ENCODE assay signal across 19 cellular contexts in genomic region chr2:45220227-45220626, GRCh38.
A peak's percentile ranks its signal among the peaks of the same experiment; 100 is the strongest.
DNase-seq lines count a peak whose midpoint lies in the region; ATAC-seq and TF ChIP-seq lines count a peak whose summit lies in the region.
"Had no signal": no experiment of that assay in that cellular context is flagged by ENCODE, and none has a peak within 500 bp of the region (broad histone marks: within the 10 kb centered on the region; RNA-seq: fewer than 3 reads in every experiment).

No MANE protein-coding gene starts in this region.

- no peak overlapping the region for H4K5ac ChIP-seq in IMR-90 (ENCODE audit: low read depth, low read length)

- peak overlapping the region in 4 of 11 experiments; percentile 40 to 51 (median 45); a peak in 6 of 22 replicates for H3K9ac ChIP-seq in BLaER1 treated with 17β-estradiol and CSF1 and Interleukin-3, amounts not matched to agents 10 nM and 100 nM
- H3K9ac ChIP-seq in IMR-90 (ENCODE audit: low read depth, low read length) = no peak overlapping the region

- no peak overlapping the region for H3K23ac ChIP-seq in IMR-90 (ENCODE audit: low read depth, low read length)

- no peak overlapping the region for H4K8ac ChIP-seq in IMR-90 (ENCODE audit: low read depth in 2 of 2, low read length in 2 of 2)

- H3K18ac ChIP-seq in IMR-90 (ENCODE audit: low read depth, low read length) = no peak overlapping the region

- peak overlapping the region in 2 of 10 experiments; percentile 17 to 27; a peak in 3 of 20 replicates for H3K4me3 ChIP-seq in BLaER1 treated with 17β-estradiol and CSF1 and Interleukin-3, amounts not matched to agents 10 nM and 100 nM
- H3K4me3 ChIP-seq in IMR-90 (ENCODE audit: insufficient read depth, low read depth, low read length) = no peak overlapping the region
- no peak overlapping the region for H3K4me3 ChIP-seq in mucosa of descending colon
- H3K4me3 ChIP-seq: gastroesophageal sphincter, GM12878 had no signal

- CTCF ChIA-PET in IMR-90 (lab: Yijun Ruan, JAX) = no interaction called here

- peaks cover 0 to 14% (median 0%) of the 10 kb centered on the region in 11 experiments; a peak in 2 of 22 replicates for H3K27me3 ChIP-seq in BLaER1 treated with 17β-estradiol and CSF1 and Interleukin-3, amounts not matched to agents 10 nM and 100 nM
- H3K27me3 ChIP-seq in IMR-90 (ENCODE audit: control insufficient read depth, insufficient read depth, low read length) = peaks cover 51% of the 10 kb centered on the region

- H3K27ac ChIP-seq in BLaER1 treated with 17β-estradiol and CSF1 and Interleukin-3, amounts not matched to agents 10 nM and 100 nM = peak overlapping the region in 6 of 11 experiments; percentile 21 to 79 (median 64); a peak in 11 of 22 replicates
- H3K27ac ChIP-seq in IMR-90 (ENCODE audit: insufficient read depth, low read length) = no peak overlapping the region
- H3K27ac ChIP-seq: gastroesophageal sphincter had no signal

- H2BK20ac ChIP-seq in IMR-90 (ENCODE audit: low read depth, low read length) = no peak overlapping the region

- ATAC-seq in IMR-90 (ENCODE audit: low read depth) (no peak), mucosa of descending colon (peak; percentile 68)
- ATAC-seq: gastroesophageal sphincter, GM12878 had no signal

- DNase-seq in IMR-90 = no peak
- peak; percentile 81 for DNase-seq in NCI-H69 (lab: John Stamatoyannopoulos, UW)
- peak in 2 of 3 donors; percentile 8 to 31 for DNase-seq in mucosa of descending colon
- no peak for DNase-seq in NCI-H1436 (lab: John Stamatoyannopoulos, UW)
- no peak for DNase-seq in NCI-H526 (lab: John Stamatoyannopoulos, UW)
- DNase-seq in NCI-H1105 (lab: John Stamatoyannopoulos, UW) = no peak
- DNase-seq in stimulated activated CD4-positive, alpha-beta T cell treated with anti-CD3 and anti-CD28 coated beads, Interleukin-2, amount 100 ng/mL, for 24 hours = no peak
- DNase-seq: activated CD8-positive, alpha-beta memory T cell treated with anti-CD3 and anti-CD28 coated beads for 24 hours; amniotic stem cell; cerebellar nuclear complex; H9; mesenchymal stem cell; NCI-H1105 treated with DMSO at 0.1 percent for 48 hours; nucleus accumbens; small intestine; stimulated activated naive CD4-positive, alpha-beta T cell had no signal

- H3K9me3 ChIP-seq in BLaER1 treated with 17β-estradiol and CSF1 and Interleukin-3, amounts not matched to agents 10 nM and 100 nM (replicated peaks in 1 of 11) = peaks cover 3 to 31% (median 23%) of the 10 kb centered on the region in 11 experiments; a peak in 21 of 22 replicates
- H3K9me3 ChIP-seq in IMR-90 (ENCODE audit: control insufficient read depth, insufficient read depth, low read length) = peaks cover 5% of the 10 kb centered on the region; the same call in 1 of the 2 replicates
- H3K9me3 ChIP-seq in mucosa of descending colon = no peaks in the 10 kb centered on the region

- H3K36me3 ChIP-seq in BLaER1 treated with 17β-estradiol and CSF1 and Interleukin-3, amounts not matched to agents 10 nM and 100 nM = peaks cover 0 to 7% (median 0%) of the 10 kb centered on the region in 11 experiments; a peak in 2 of 22 replicates
- H3K36me3 ChIP-seq in IMR-90 (ENCODE audit: control insufficient read depth, insufficient read depth, low read length) (no peaks in the 10 kb centered on the region), mucosa of descending colon (ENCODE audit: low read depth) (no peaks in the 10 kb centered on the region)
- H3K36me3 ChIP-seq: gastroesophageal sphincter had no signal

- peaks cover 28 to 67% (median 63%) of the 10 kb centered on the region in 10 experiments for H3K4me1 ChIP-seq in BLaER1 treated with 17β-estradiol and CSF1 and Interleukin-3, amounts not matched to agents 10 nM and 100 nM
- H3K4me1 ChIP-seq in IMR-90 (ENCODE audit: control insufficient read depth, insufficient read depth, low read length) (no peaks in the 10 kb centered on the region), mucosa of descending colon (ENCODE audit: low read depth) (no peaks in the 10 kb centered on the region)
- H3K4me1 ChIP-seq: gastroesophageal sphincter had no signal

- no peak overlapping the region for H3K14ac ChIP-seq in IMR-90 (replicated peaks; ENCODE audit: low read depth, low read length)

- H3K56ac ChIP-seq in IMR-90 (ENCODE audit: extremely low read depth, insufficient read depth, low read length) = no peak overlapping the region

- POLR2A ChIA-PET in IMR-90 (lab: Charles Lee; ENCODE audit: unreplicated experiment) = no interaction called here

- in situ Hi-C loops in IMR-90 (cut with MboI; ENCODE audit: low sequenced_read_pairs) = no loop called here

- no peak for TF ChIP-seq RAD21 in IMR-90 (IDR thresholded peaks at IDR 0.05; ENCODE audit: low read length)

- no peak overlapping the region for H4K91ac ChIP-seq in IMR-90 (ENCODE audit: insufficient read depth, low read depth, low read length)

- H2BK5ac ChIP-seq in IMR-90 (ENCODE audit: low read depth, low read length, poor library complexity, severe bottlenecking) = no peak overlapping the region

- no peak for TF ChIP-seq CTCF in IMR-90 (conservative IDR thresholded peaks at IDR 0.05; ENCODE audit: low read depth, low read length)
- no peak for TF ChIP-seq CTCF in mucosa of descending colon (IDR thresholded peaks at IDR 0.05)

- H2AK5ac ChIP-seq in IMR-90 (ENCODE audit: low read depth, low read length) = no peak overlapping the region

- H2AK9ac ChIP-seq in IMR-90 (replicated peaks; ENCODE audit: low read depth, low read length, poor library complexity) = no peak overlapping the region

- H2BK15ac ChIP-seq in IMR-90 (ENCODE audit: low read depth, low read length) = no peak overlapping the region

- TF ChIP-seq POLR2A in IMR-90 (IDR thresholded peaks at IDR 0.05; ENCODE audit: low read depth, low read length) = no peak

- H3K9me1 ChIP-seq in IMR-90 (ENCODE audit: insufficient read depth, low read length) = no peaks in the 10 kb centered on the region; the same call in 1 of the 2 replicates

- intact Hi-C loops in IMR-90 (cut with micrococcal nuclease) (no loop called here), mucosa of descending colon (cut with DNase I, micrococcal nuclease) (no loop called here)

- BruUV-seq in IMR-90 (replicated peaks; lab: Mats Ljungman, UMichigan) = no TSS peak

- whole genome bisulfite sequencing in IMR-90 (ENCODE audit: extremely low coverage in 2 of 2, insufficient read length in 1 of 2), 2 experiments = 86% methylated on average over 1 of the region's 8 CpGs; no CpG with 5 or more reads in 1 of the 2 experiments

- no peaks in the 10 kb centered on the region for H3K79me1 ChIP-seq in IMR-90 (ENCODE audit: low read depth in 1 of 2, low read length in 2 of 2)

- peak overlapping the region; percentile 23 for H2AFZ ChIP-seq in IMR-90 (replicated peaks; ENCODE audit: low read length, poor library complexity)

- dilution Hi-C loops in IMR-90 (cut with HindIII; ENCODE audit: low sequenced_read_pairs, unreplicated experiment) = no loop called here

- no peak overlapping the region for H3K4ac ChIP-seq in IMR-90 (ENCODE audit: low read depth, low read length)

- no peaks in the 10 kb centered on the region for H4K20me1 ChIP-seq in BLaER1 treated with 17β-estradiol and CSF1 and Interleukin-3, amounts not matched to agents 10 nM and 100 nM
- no peaks in the 10 kb centered on the region; the same call in 1 of the 2 replicates for H4K20me1 ChIP-seq in IMR-90 (ENCODE audit: insufficient read depth, low read length)

- peak overlapping the region; percentile 59 to 95 (median 86) for H3K4me2 ChIP-seq in BLaER1 treated with 17β-estradiol and CSF1 and Interleukin-3, amounts not matched to agents 10 nM and 100 nM
- no peak overlapping the region for H3K4me2 ChIP-seq in IMR-90 (ENCODE audit: low read depth, low read length)

- no peak overlapping the region for H2BK120ac ChIP-seq in IMR-90 (ENCODE audit: low read depth, low read length)

TF ChIP-seq in IMR-90, 13 proteins besides CTCF, POLR2A, EP300 and RAD21:
- TF ChIP-seq RFX5 (IDR thresholded peaks at IDR 0.05; ENCODE audit: low read depth, low read length) = no peak
- TF ChIP-seq FOS (IDR thresholded peaks at IDR 0.05; ENCODE audit: low read depth, low read length) = no peak
- TF ChIP-seq NFE2L2 (IDR thresholded peaks at IDR 0.05; ENCODE audit: low read depth, low read length) = no peak
- no peak for TF ChIP-seq ELK1 (IDR thresholded peaks at IDR 0.05; ENCODE audit: borderline replicate concordance, low read depth, low read length)
- no peak for TF ChIP-seq MXI1 (IDR thresholded peaks at IDR 0.05; ENCODE audit: borderline replicate concordance, low read depth, low read length)
- no peak for TF ChIP-seq MAZ (IDR thresholded peaks at IDR 0.05; ENCODE audit: borderline replicate concordance, low read depth, low read length)
- no peak for TF ChIP-seq CEBPB (IDR thresholded peaks at IDR 0.05; ENCODE audit: low read depth, low read length)
- TF ChIP-seq USF2 (IDR thresholded peaks at IDR 0.05; ENCODE audit: low read depth, low read length) = no peak
- no peak for TF ChIP-seq MAFK (IDR thresholded peaks at IDR 0.05; ENCODE audit: low read depth, low read length)
- no peak for TF ChIP-seq SMC3 (IDR thresholded peaks at IDR 0.05; ENCODE audit: low read depth, low read length)
- TF ChIP-seq RCOR1 (IDR thresholded peaks at IDR 0.05; ENCODE audit: insufficient replicate concordance, low read length) = no peak
- TF ChIP-seq BHLHE40 (IDR thresholded peaks at IDR 0.05; ENCODE audit: low read depth, low read length) = no peak
- no peak for TF ChIP-seq CHD1 (IDR thresholded peaks at IDR 0.05; ENCODE audit: low read depth, low read length)

Comparison
In these comparisons a context has a peak if more than half of its experiments do, and no peak if none do; other contexts are left out.
1. DNase-seq: peak in NCI-H69 (single experiment) and mucosa of descending colon (2 of 3); none in IMR-90 (single experiment), NCI-H1436 (single experiment), NCI-H526 (0 of 2), NCI-H1105 (single experiment) and stimulated activated CD4-positive, alpha-beta T cell treated with anti-CD3 and anti-CD28 coated beads, Interleukin-2, amount 100 ng/mL, for 24 hours (0 of 2).